8 cellular contexts compared by ENCODE assay signal in genomic region chr20:62065669-62066338, GRCh38. TPM values are rescaled to one million over a fixed set of nuclear protein-coding genes. Genes with fewer than 3 reads are reported as not detected.
A peak's percentile ranks its signal among the peaks of the same experiment; 100 is the strongest.
DNase-seq lines count a peak whose midpoint lies in the region; ATAC-seq and TF ChIP-seq lines count a peak whose summit lies in the region.

TAF4 (minus strand) TSS chr20:62065881; CDS start chr20:62065810, 71 bp downstream.

- TF ChIP-seq CTCF in GM20000 (IDR thresholded peaks at IDR 0.05; ENCODE audit: extremely low read depth, missing control alignments) (no peak), PC-3 (conservative IDR thresholded peaks at IDR 0.05; ENCODE audit: low read depth, low read length) (no peak)

- no peaks in the 10 kb centered on the region for H3K9me2 ChIP-seq in PC-3 (replicated peaks; ENCODE audit: low read length)

- H2AFZ ChIP-seq in PC-3 (ENCODE audit: low read length): peak within 1 kb of the TSS; percentile 54

- intact Hi-C loops in PC-3 (cut with micrococcal nuclease): loop anchor here (2.0 to 10.0 kb wide), 3 partner anchors 51 to 71 kb away; partner anchors contain the start of gene LSM14B

- no peaks in the 10 kb centered on the region for H3K36me3 ChIP-seq in PC-3 (ENCODE audit: low read depth, low read length)
- H3K36me3 ChIP-seq in esophagus (ENCODE audit: control insufficient read depth in 2 of 2, insufficient read depth in 2 of 2, low read length in 1 of 2): no peaks in the 10 kb centered on the region
- H3K36me3 ChIP-seq in muscle layer of colon (ENCODE audit: insufficient read depth, low read length): no peaks in the 10 kb centered on the region

- ATAC-seq in PC-3: peak; percentile 47

- peak; percentile 85 for DNase-seq in COR-L47 (lab: John Stamatoyannopoulos, UW)
- peak; percentile 100 for DNase-seq in GM20000 (ENCODE audit: low spot score)
- peak; percentile 39 for DNase-seq in HT1080 (ENCODE audit: low read depth)
- DNase-seq in PC-3: peak; percentile 78
- DNase-seq in activated T-cell treated with anti-CD3 and anti-CD28 coated beads, Interleukin-2, amount 50 U/mL, for 1 hour: peak; percentile 90
- peak; percentile 55 for DNase-seq in stimulated activated CD8-positive, alpha-beta memory T cell treated with anti-CD3 and anti-CD28 coated beads, Interleukin-7, amount 100 ng/mL, for 24 hours (ENCODE audit: low read depth)

- H3K9ac ChIP-seq in PC-3 (ENCODE audit: low read length) (peak within 1 kb of the TSS; percentile 84), muscle layer of colon (ENCODE audit: low read length) (peak within 1 kb of the TSS; percentile 49)

- H3K4me1 ChIP-seq in PC-3 (ENCODE audit: insufficient read depth, low read length) (peaks cover 39% of the 10 kb centered on the region), esophagus (ENCODE audit: control insufficient read depth in 2 of 2, insufficient read depth in 2 of 2, low read length in 1 of 2) (peaks cover 13 to 27% of the 10 kb centered on the region in 2 donors), muscle layer of colon (ENCODE audit: insufficient read depth, low read length) (peaks cover 29% of the 10 kb centered on the region)

- peak within 1 kb of the TSS; percentile 82 for H3K4me2 ChIP-seq in PC-3 (ENCODE audit: low read length)

- peaks cover 37% of the 10 kb centered on the region for H3K79me2 ChIP-seq in PC-3 (ENCODE audit: low read length)

- H3K27me3 ChIP-seq in PC-3 (ENCODE audit: low read length): no peaks in the 10 kb centered on the region
- H3K27me3 ChIP-seq in esophagus (ENCODE audit: control insufficient read depth in 1 of 2, insufficient read depth in 2 of 2, low read length in 2 of 2): no peaks in the 10 kb centered on the region
- no peaks in the 10 kb centered on the region for H3K27me3 ChIP-seq in muscle layer of colon (ENCODE audit: control insufficient read depth in 1 of 2, insufficient read depth in 2 of 2, low read length in 2 of 2)

- H3K9me3 ChIP-seq in PC-3 (ENCODE audit: low read length): no peaks in the 10 kb centered on the region
- no peaks in the 10 kb centered on the region for H3K9me3 ChIP-seq in esophagus (ENCODE audit: control insufficient read depth in 2 of 2, insufficient read depth in 1 of 2, low read depth in 1 of 2, low read length in 1 of 2)
- H3K9me3 ChIP-seq in muscle layer of colon (ENCODE audit: low read length): no peaks in the 10 kb centered on the region

- 0 to 1% methylated on average over 17 to 117 of the region's 117 CpGs for WGBS in esophagus, 2 donors

- CTCF ChIA-PET in PC-3 (lab: Charles Lee): no interaction called here

- no peaks in the 10 kb centered on the region for H3F3A ChIP-seq in PC-3 (ENCODE audit: low read length, unreplicated experiment)

- H3K27ac ChIP-seq in PC-3 (ENCODE audit: low read length): peak within 1 kb of the TSS; percentile 19; the same call in 1 of the 2 replicates
- H3K27ac ChIP-seq in esophagus (ENCODE audit: low read depth in 2 of 2, low read length in 1 of 2): peak within 1 kb of the TSS; percentile 88 to 96
- H3K27ac ChIP-seq in muscle layer of colon (ENCODE audit: low read depth, low read length): peak within 1 kb of the TSS; percentile 71

- H4K20me1 ChIP-seq in PC-3 (ENCODE audit: low read length): peaks cover 30% of the 10 kb centered on the region

- H3K4me3 ChIP-seq in PC-3 (ENCODE audit: low read length) (peak within 1 kb of the TSS; percentile 83), esophagus (ENCODE audit: low read depth in 1 of 2, low read length in 2 of 2) (peak within 1 kb of the TSS; percentile 86 to 89), muscle layer of colon (ENCODE audit: low read depth in 1 of 2, low read length in 2 of 2) (peak within 1 kb of the TSS; percentile 45 to 77)

- BruUV-seq in PC-3 (replicated peaks; lab: Mats Ljungman, UMichigan): no TSS peak

- POLR2A ChIA-PET in PC-3 (lab: Charles Lee; ENCODE audit: unreplicated experiment): no interaction called here

RNA-seq across cellular contexts. Expression of gene TAF4, which starts in this region (rescaled TPM):
- 3.2 and 6.1 TPM in 2 replicates for total RNA-seq in HT1080 (2014; rRNA removed; shearing (Covaris generic))
- polyA plus RNA-seq in HT1080 (2015; cell fraction: cytosol; rRNA removed): 13.7 and 14.5 TPM in 2 replicates
- polyA plus RNA-seq in HT1080 (2015; cell fraction: nucleus; rRNA removed): 13.0 and 15.9 TPM in 2 replicates
- 9.6 and 15.1 TPM in 2 replicates for total RNA-seq in PC-3 (2014; rRNA removed)
- 1 to 10 TPM; 4.2 to 5.8 TPM for polyA plus RNA-seq in esophagus

Comparison
In these comparisons a context has a peak if more than half of its experiments do, and no peak if none do; other contexts are left out.
1. Peak in every context shown above with its lines: DNase-seq, ATAC-seq, H3K4me3 ChIP-seq and H3K27ac ChIP-seq.
2. DNase-seq: peak in every context shown above with its lines; median percentile 100 in GM20000; 90 in activated T-cell treated with anti-CD3 and anti-CD28 coated beads, Interleukin-2, amount 50 U/mL, for 1 hour; 85 in COR-L47; 78 in PC-3; 55 in stimulated activated CD8-positive, alpha-beta memory T cell treated with anti-CD3 and anti-CD28 coated beads, Interleukin-7, amount 100 ng/mL, for 24 hours; 39 in HT1080.
3. H3K27ac ChIP-seq: peak in every context shown above with its lines; median percentile 92 in esophagus; 71 in muscle layer of colon; 19 in PC-3.